ENCODE assay signal across 19 cellular contexts in genomic region chr3:128357538-128357937, GRCh38.
A peak's percentile ranks its signal among the peaks of the same experiment; 100 is the strongest.
DNase-seq lines count a peak whose midpoint lies in the region; ATAC-seq, FAIRE-seq and TF ChIP-seq lines count a peak whose summit lies in the region.
"Had no signal": no experiment of that assay in that cellular context is flagged by ENCODE, and none has a peak within 500 bp of the region (broad histone marks: within the 10 kb centered on the region; RNA-seq: fewer than 3 reads in every experiment).

No MANE protein-coding gene starts in this region.

- H2AFZ ChIP-seq in H9 (ENCODE audit: low read length) (no peak overlapping the region), H1 (ENCODE audit: low read length) (no peak overlapping the region), mesenchymal stem cell (ENCODE audit: low read depth, low read length) (no peak overlapping the region)
- H2AFZ ChIP-seq: GM23338 had no signal

- no peak overlapping the region for H2BK120ac ChIP-seq in H9 (ENCODE audit: low read depth, low read length, poor library complexity, severe bottlenecking)
- no peak overlapping the region for H2BK120ac ChIP-seq in H1 (replicated peaks; ENCODE audit: low read depth, low read length)
- no peak overlapping the region for H2BK120ac ChIP-seq in mesenchymal stem cell (ENCODE audit: low read depth, low read length)

- no peak overlapping the region for H3K4me3 ChIP-seq in H1 (ENCODE audit: extremely low read depth in 1 of 4, insufficient read depth in 2 of 4, low read depth in 3 of 4, low read length in 4 of 4)
- H3K4me3 ChIP-seq in mesenchymal stem cell (ENCODE audit: insufficient read depth in 1 of 2, low read depth in 1 of 2, low read length in 2 of 2) = no peak overlapping the region
- H3K4me3 ChIP-seq: A549, GM23338, HAP-1 had no signal

- H3K79me1 ChIP-seq in H9 (ENCODE audit: insufficient read depth, low read depth, low read length, poor library complexity, severe bottlenecking) (no peaks in the 10 kb centered on the region), H1 (ENCODE audit: low read depth, low read length) (no peaks in the 10 kb centered on the region), mesenchymal stem cell (replicated peaks; ENCODE audit: low read length, poor library complexity, severe bottlenecking) (no peaks in the 10 kb centered on the region)

- H3K18ac ChIP-seq in H9 (ENCODE audit: insufficient read length, low read depth, low read length) (no peak overlapping the region), H1 (ENCODE audit: extremely low read depth, low read length) (no peak overlapping the region), mesenchymal stem cell (ENCODE audit: low read depth in 1 of 2, low read length in 2 of 2) (no peak overlapping the region)

- H4K5ac ChIP-seq in H9 (ENCODE audit: insufficient read length, low read depth, low read length) (no peak overlapping the region), H1 (ENCODE audit: insufficient read length, low read depth, low read length) (no peak overlapping the region)

- WGBS in H9 (ENCODE audit: extremely low coverage, insufficient read length, low lambda C conversion rate) = no CpG with 5 or more reads among the region's 6 CpGs
- WGBS in H1 (ENCODE audit: extremely low coverage in 1 of 2, insufficient coverage in 1 of 2, insufficient read length in 1 of 2, insufficient replicate concordance in 2 of 2, low coverage in 1 of 2, low lambda C conversion rate in 2 of 2, missing lambda C conversion rate in 1 of 2), 2 experiments = 92% methylated on average over 6 of the region's 6 CpGs; no CpG with 5 or more reads in 1 of the 2 experiments
- 98% methylated on average over 6 of the region's 6 CpGs for WGBS in mesenchymal stem cell

- H3K14ac ChIP-seq in H9 (ENCODE audit: insufficient read depth, low read length) = no peak overlapping the region
- H3K14ac ChIP-seq in H1 (ENCODE audit: insufficient read length) = no peak overlapping the region
- H3K14ac ChIP-seq in mesenchymal stem cell (ENCODE audit: low read length in 2 of 2) = peak overlapping the region in 1 of 2 experiments; percentile 6

- H3K9me3 ChIP-seq in H9 (ENCODE audit: control insufficient read depth, low read depth, low read length) (no peaks in the 10 kb centered on the region), H1 (ENCODE audit: insufficient read depth in 2 of 2, low read depth in 1 of 2, low read length in 1 of 2) (no peaks in the 10 kb centered on the region), mesenchymal stem cell (ENCODE audit: control insufficient read depth, low read length) (no peaks in the 10 kb centered on the region)
- H3K9me3 ChIP-seq: A549, HAP-1 had no signal

- H2BK20ac ChIP-seq in H9 (ENCODE audit: low read depth, low read length, poor library complexity, severe bottlenecking) (no peak overlapping the region), H1 (ENCODE audit: low read length) (no peak overlapping the region)

- H3K23me2 ChIP-seq in H9 (ENCODE audit: insufficient read length, low read depth, low read length, poor library complexity, severe bottlenecking) (no peaks in the 10 kb centered on the region), H1 (ENCODE audit: low read depth, low read length) (no peaks in the 10 kb centered on the region)

- H3K27me3 ChIP-seq in H9 (ENCODE audit: insufficient read depth, low read length) (no peaks in the 10 kb centered on the region), H1 (replicated peaks in 1 of 4; ENCODE audit: control insufficient read depth in 3 of 4, extremely low read depth in 1 of 4, insufficient read depth in 3 of 4, low read length in 3 of 4) (no peaks in the 10 kb centered on the region), mesenchymal stem cell (ENCODE audit: control insufficient read depth in 1 of 2, insufficient read depth in 1 of 2, low read length in 2 of 2) (peaks cover 0 to 4% of the 10 kb centered on the region in 2 experiments)

- no peak overlapping the region for H3K4ac ChIP-seq in H9 (ENCODE audit: low read depth, low read length)
- no peak overlapping the region for H3K4ac ChIP-seq in H1 (replicated peaks; ENCODE audit: insufficient read length, low read depth, low read length)
- H3K4ac ChIP-seq in mesenchymal stem cell (ENCODE audit: low read depth in 1 of 2, low read length in 2 of 2) = no peak overlapping the region

- POLR2A ChIA-PET in H1 (lab: Charles Lee; ENCODE audit: partially characterized antibody) = no interaction called here

- no peak overlapping the region for H3K56ac ChIP-seq in H9 (ENCODE audit: insufficient read length, low read depth, low read length)
- no peak overlapping the region for H3K56ac ChIP-seq in H1 (replicated peaks; ENCODE audit: insufficient read length, low read depth, low read length)

- H4K91ac ChIP-seq in H9 (ENCODE audit: insufficient read length, low read depth, low read length) (no peak overlapping the region), H1 (replicated peaks; ENCODE audit: insufficient read length, low read length) (no peak overlapping the region), mesenchymal stem cell (ENCODE audit: low read length) (no peak overlapping the region)

- H2BK5ac ChIP-seq in H9 (ENCODE audit: insufficient read length, low read length) (no peak overlapping the region), H1 (ENCODE audit: low read depth, low read length) (no peak overlapping the region), mesenchymal stem cell (ENCODE audit: low read depth, low read length, poor library complexity, severe bottlenecking) (no peak overlapping the region)

- TF ChIP-seq POLR2A in H1 (IDR thresholded peaks at IDR 0.05; ENCODE audit: control extremely low read depth in 1 of 2, low read depth in 2 of 2, low read length in 2 of 2) = no peak
- TF ChIP-seq POLR2A in H54 (IDR thresholded peaks at IDR 0.05; ENCODE audit: low read depth, low read length) = no peak

- H3T11ph ChIP-seq in H9 (ENCODE audit: low read length) = no peak overlapping the region

- no peak overlapping the region for H3K23ac ChIP-seq in H9 (ENCODE audit: insufficient read length, low read depth, low read length)
- H3K23ac ChIP-seq in H1 (ENCODE audit: insufficient read length) = no peak overlapping the region
- no peak overlapping the region for H3K23ac ChIP-seq in mesenchymal stem cell (ENCODE audit: low read length in 2 of 2)

- no peak for TF ChIP-seq CTCF in H9 (conservative IDR thresholded peaks at IDR 0.05)
- TF ChIP-seq CTCF in H1 (IDR thresholded peaks at IDR 0.05; ENCODE audit: control extremely low read depth in 1 of 3, insufficient read depth in 1 of 3, low read depth in 1 of 3, low read length in 3 of 3) = no peak
- TF ChIP-seq CTCF in progenitor cell of endocrine pancreas (IDR thresholded peaks at IDR 0.05; ENCODE audit: unreplicated experiment) = no peak

- H3K27me3 Mint-ChIP-seq in H9 (ENCODE audit: low read depth) = no peaks in the 10 kb centered on the region
- peaks cover 9% of the 10 kb centered on the region for H3K27me3 Mint-ChIP-seq in progenitor cell of endocrine pancreas
- H3K27me3 Mint-ChIP-seq: CD4-positive, alpha-beta memory T cell had no signal

- H3K79me2 ChIP-seq in H9 (ENCODE audit: insufficient read depth, low read length) (no peaks in the 10 kb centered on the region), H1 (ENCODE audit: control insufficient read depth in 1 of 2, insufficient read depth in 2 of 2, low read length in 2 of 2) (no peaks in the 10 kb centered on the region)

- H3K9me3 Mint-ChIP-seq in H9 (no peaks in the 10 kb centered on the region), progenitor cell of endocrine pancreas (ENCODE audit: low read depth) (no peaks in the 10 kb centered on the region)
- H3K9me3 Mint-ChIP-seq: CD4-positive, alpha-beta memory T cell; GM23338 had no signal

- no peaks in the 10 kb centered on the region for H3K4me1 ChIP-seq in H9 (ENCODE audit: insufficient read depth, low read length)
- no peaks in the 10 kb centered on the region for H3K4me1 ChIP-seq in H1 (replicated peaks in 1 of 4; ENCODE audit: control insufficient read depth in 3 of 4, insufficient read depth in 4 of 4, low read length in 3 of 4)
- peaks cover 31% of the 10 kb centered on the region for H3K4me1 ChIP-seq in mesenchymal stem cell (ENCODE audit: control insufficient read depth, insufficient read depth, low read depth, low read length)
- H3K4me1 ChIP-seq: HAP-1 had no signal

- H2AK5ac ChIP-seq in H9 (ENCODE audit: insufficient read length, low read length) (no peak overlapping the region), H1 (ENCODE audit: low read depth, low read length) (no peak overlapping the region), mesenchymal stem cell (ENCODE audit: low read length, severe bottlenecking) (no peak overlapping the region)

- H3K9ac ChIP-seq in H9 (ENCODE audit: extremely low read depth, insufficient read length, low read length) (no peak overlapping the region), H1 (replicated peaks in 1 of 4; ENCODE audit: extremely low read depth in 1 of 4, low read depth in 3 of 4, low read length in 3 of 4) (no peak overlapping the region), mesenchymal stem cell (ENCODE audit: low read length) (no peak overlapping the region)
- H3K9ac ChIP-seq: KMS-11 had no signal

- H3K4me1 Mint-ChIP-seq in H9 = 0 out of 4 replicates have a peak, but pooled peaks cover 0 to 2% of the 10 kb centered on the region in 2 experiments
- peaks cover 9% of the 10 kb centered on the region for H3K4me1 Mint-ChIP-seq in progenitor cell of endocrine pancreas (ENCODE audit: low read depth)
- H3K4me1 Mint-ChIP-seq: GM23338 had no signal

- H2BK12ac ChIP-seq in H9 (ENCODE audit: insufficient read length, low read depth, low read length) (no peak overlapping the region), H1 (ENCODE audit: low read depth, low read length) (no peak overlapping the region), mesenchymal stem cell (ENCODE audit: low read length in 2 of 2) (no peak overlapping the region)

- H3K4me2 ChIP-seq in H9 (ENCODE audit: insufficient read depth, insufficient read length, low read length) (no peak overlapping the region), H1 (ENCODE audit: insufficient read depth in 1 of 2, low read depth in 2 of 2, low read length in 2 of 2) (no peak overlapping the region), mesenchymal stem cell (ENCODE audit: low read length, poor library complexity, severe bottlenecking) (no peak overlapping the region)
- H3K4me2 ChIP-seq: A549, GM23338, KMS-11 had no signal

- H3K36me3 ChIP-seq in H1 (ENCODE audit: control insufficient read depth in 2 of 4, insufficient read depth in 4 of 4, low read length in 3 of 4) (no peaks in the 10 kb centered on the region), mesenchymal stem cell (ENCODE audit: control insufficient read depth in 1 of 2, insufficient read depth in 2 of 2, low read depth in 1 of 2, low read length in 2 of 2) (peaks cover 0 to 5% of the 10 kb centered on the region in 2 experiments)
- H3K36me3 ChIP-seq: HAP-1 had no signal

- H4K8ac ChIP-seq in H9 (replicated peaks; ENCODE audit: insufficient read length, low read depth, low read length) (no peak overlapping the region), H1 (ENCODE audit: extremely low read depth, insufficient read depth, low read length) (0 out of 2 replicates have a peak overlapping the region, but pooled peaks have one; percentile 0), mesenchymal stem cell (ENCODE audit: low read length) (no peak overlapping the region)

- no peak for TF ChIP-seq EP300 in H1 (IDR thresholded peaks at IDR 0.05; ENCODE audit: borderline replicate concordance in 1 of 2, low read depth in 2 of 2, low read length in 2 of 2)

- peaks cover 0 to 3% (median 0%) of the 10 kb centered on the region in 3 experiments; a peak in 2 of 7 replicates for H3K36me3 Mint-ChIP-seq in H9 (ENCODE audit: insufficient read depth in 1 of 3, low read depth in 3 of 3)
- H3K36me3 Mint-ChIP-seq in progenitor cell of endocrine pancreas (ENCODE audit: insufficient read depth) = peaks cover 3% of the 10 kb centered on the region

- H4K20me1 ChIP-seq in H9 (ENCODE audit: control insufficient read depth, insufficient read depth, insufficient read length) (no peaks in the 10 kb centered on the region), H1 (replicated peaks in 1 of 2; ENCODE audit: control insufficient read depth in 1 of 2, insufficient read depth in 2 of 2, low read length in 2 of 2) (no peaks in the 10 kb centered on the region)

- no peak for ATAC-seq in GM18498 (IDR thresholded peaks at IDR 0.05; ENCODE audit: unreplicated experiment)
- ATAC-seq: A549, GM23338 had no signal

- H2BK15ac ChIP-seq in H9 (ENCODE audit: low read depth, low read length) (no peak overlapping the region), H1 (ENCODE audit: low read length) (no peak overlapping the region), mesenchymal stem cell (ENCODE audit: low read depth, poor library complexity, severe bottlenecking) (peak overlapping the region; percentile 29)

- H3K27ac Mint-ChIP-seq in H9 (peak overlapping the region in 2 of 3 experiments; percentile 2 to 23; a peak in 3 of 7 replicates), progenitor cell of endocrine pancreas (peak overlapping the region; percentile 60)
- H3K27ac Mint-ChIP-seq: GM23338 had no signal

- H3K27ac ChIP-seq in H9 (ENCODE audit: insufficient read length, low read depth, low read length) = no peak overlapping the region
- H3K27ac ChIP-seq in H1 (ENCODE audit: low read depth, low read length) = no peak overlapping the region
- no peak overlapping the region for H3K27ac ChIP-seq in mesenchymal stem cell (ENCODE audit: low read length, poor library complexity, severe bottlenecking)
- H3K27ac ChIP-seq: A549, C4-2B, KMS-11 had no signal

- no peak overlapping the region for H3K4me3 Mint-ChIP-seq in H9
- no peak overlapping the region for H3K4me3 Mint-ChIP-seq in progenitor cell of endocrine pancreas (ENCODE audit: low read depth)
- H3K4me3 Mint-ChIP-seq: CD4-positive, alpha-beta memory T cell; GM23338 had no signal

- no peak for DNase-seq in H9
- DNase-seq in H1 (ENCODE audit: low read depth in 1 of 2, low spot score in 2 of 2) = no peak
- DNase-seq in mesenchymal stem cell = no peak
- DNase-seq in progenitor cell of endocrine pancreas (ENCODE audit: low spot score, unreplicated experiment) = no peak
- DNase-seq in GDM1 (lab: John Stamatoyannopoulos, UW) = no peak
- no peak for DNase-seq in 8988T
- no peak for DNase-seq in H54 (ENCODE audit: insufficient read length, low spot score)
- DNase-seq: AML-193; CD4-positive, alpha-beta memory T cell; DMS153; DMS79; GF-D8 had no signal

- FAIRE-seq in H1 (lab: Jason Lieb, UNC) (no peak), H54 (lab: Jason Lieb, UNC) (no peak)
- FAIRE-seq: A549, GM19239 had no signal

- no peak for TF ChIP-seq RAD21 in H1 (IDR thresholded peaks at IDR 0.05 in 1 of 2, conservative IDR thresholded peaks at IDR 0.05 in 1 of 2; ENCODE audit: low read depth in 2 of 2, low read length in 2 of 2)

- CTCF ChIA-PET in H1 (lab: Charles Lee; ENCODE audit: partially characterized antibody) = interaction anchor here (1.0 to 6.7 kb wide), 8 partner anchors 9 to 131 kb away, joined by 3 to 31 read pairs (median 4); no protein-coding TSS in a partner anchor
